Comparison of ENCODE assay signal across 1 cellular context in genomic region chr17:50834786-50835562, GRCh38.
TF ChIP-seq lines count a peak whose summit lies in the region.

No MANE protein-coding gene starts in this region.

TF ChIP-seq in GM23338, 12 proteins besides CTCF, POLR2A, EP300 and RAD21 (continued from another document):
- TF ChIP-seq ZNF462 (CRISPR knock-in tag; IDR thresholded peaks at IDR 0.05) (no peak), ZNF114 (CRISPR knock-in tag; IDR thresholded peaks at IDR 0.05) (no peak), STAT1 (IDR thresholded peaks at IDR 0.05; ENCODE audit: unreplicated experiment) (no peak), EZH2 (IDR thresholded peaks at IDR 0.05; ENCODE audit: low read depth, unreplicated experiment) (no peak), NANOG (IDR thresholded peaks at IDR 0.05; ENCODE audit: borderline replicate concordance) (no peak)
